Comparison of ENCODE assay signal across 8 cellular contexts in the genomic region with DNA sequence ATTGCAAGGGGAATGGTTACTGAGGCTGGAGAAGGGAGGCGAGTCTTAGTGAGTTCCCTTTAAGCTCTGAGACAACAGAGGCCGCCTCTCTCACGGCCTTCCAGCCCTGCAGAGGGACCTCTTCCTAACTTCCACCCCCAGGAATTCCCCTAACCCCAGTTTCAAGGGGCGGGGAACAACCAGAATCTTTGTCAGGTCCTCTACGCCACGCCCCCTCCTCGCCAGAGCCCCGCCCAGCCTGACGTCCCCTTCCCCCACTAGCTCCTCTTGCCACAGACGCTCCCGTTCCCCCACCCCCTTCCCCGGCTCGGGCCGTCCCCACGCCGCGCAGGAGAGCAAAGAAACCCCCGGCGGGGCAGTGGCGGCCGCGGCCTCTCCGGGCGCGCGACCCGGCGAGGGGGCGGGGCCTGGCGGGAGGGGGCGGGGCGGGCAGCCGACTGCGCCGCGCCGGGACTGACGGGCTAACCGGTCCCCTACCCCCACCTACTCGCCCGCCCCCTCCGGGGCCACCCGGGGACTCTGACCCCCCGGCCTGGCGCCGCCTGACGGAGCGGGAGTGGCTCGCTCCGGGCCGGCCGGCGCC. TPM values are rescaled to one million over a fixed set of nuclear protein-coding genes. Genes with fewer than 3 reads are reported as not detected.
DNase-seq lines count a peak whose midpoint lies in the region; ATAC-seq and TF ChIP-seq lines count a peak whose summit lies in the region.

No MANE protein-coding gene starts in this region.

- ATAC-seq in HG02571 (IDR thresholded peaks at IDR 0.05; ENCODE audit: unreplicated experiment): peak; percentile 71

- H3K27me3 Mint-ChIP-seq in T-helper 1 cell treated with Interleukin-12 subunit alpha and Interleukin-12 subunit beta and Interleukin-4 antibody, amounts not matched to agents 30 μg/mL and 1 μg/mL, for 36 hours (ENCODE audit: low read depth): no peaks in the 10 kb centered on the region

- no peaks in the 10 kb centered on the region for H3K9me3 Mint-ChIP-seq in T-helper 1 cell treated with Interleukin-12 subunit alpha and Interleukin-12 subunit beta and Interleukin-4 antibody, amounts not matched to agents 30 μg/mL and 1 μg/mL, for 36 hours

- no peaks in the 10 kb centered on the region for H3K27me3 ChIP-seq in right atrium auricular region
- no peaks in the 10 kb centered on the region for H3K27me3 ChIP-seq in prostate gland (replicated peaks; ENCODE audit: insufficient read depth)

- peak; percentile 30 for TF ChIP-seq POLR2A in prostate gland (IDR thresholded peaks at IDR 0.05)

- peaks cover 54% of the 10 kb centered on the region for H3K4me1 Mint-ChIP-seq in T-helper 1 cell treated with Interleukin-12 subunit alpha and Interleukin-12 subunit beta and Interleukin-4 antibody, amounts not matched to agents 30 μg/mL and 1 μg/mL, for 36 hours (ENCODE audit: low read depth)

- peak; percentile 91 for DNase-seq in GM10266 (ENCODE audit: extremely low spot score)
- DNase-seq in NCI-H1092 treated with DMSO at 0.1 percent for 48 hours (lab: John Stamatoyannopoulos, UW): peak; percentile 33
- peak; percentile 69 for DNase-seq in amniotic stem cell (lab: John Stamatoyannopoulos, UW)
- DNase-seq in right atrium auricular region (ENCODE audit: low spot score): peak; percentile 90
- peak; percentile 82 for DNase-seq in prostate gland (ENCODE audit: low spot score)
- DNase-seq in ureter (ENCODE audit: low spot score): peak; percentile 93

- TF ChIP-seq CTCF in GM10266 (IDR thresholded peaks at IDR 0.05; ENCODE audit: control insufficient read depth, insufficient read depth, low read depth, missing control alignments) (no peak), right atrium auricular region (IDR thresholded peaks at IDR 0.05) (no peak), prostate gland (IDR thresholded peaks at IDR 0.05) (no peak)

- H3K9me3 ChIP-seq in right atrium auricular region (no peaks in the 10 kb centered on the region), prostate gland (no peaks in the 10 kb centered on the region)

- H3K36me3 ChIP-seq in right atrium auricular region (no peaks in the 10 kb centered on the region), prostate gland (no peaks in the 10 kb centered on the region)

- H3K27ac ChIP-seq in right atrium auricular region: peak overlapping the region; percentile 83 to 85
- peak overlapping the region; percentile 83 to 93 for H3K27ac ChIP-seq in prostate gland

- WGBS in prostate gland: under 1% methylated on average over 37 of the region's 53 CpGs

- H3K36me3 Mint-ChIP-seq in T-helper 1 cell treated with Interleukin-12 subunit alpha and Interleukin-12 subunit beta and Interleukin-4 antibody, amounts not matched to agents 30 μg/mL and 1 μg/mL, for 36 hours (ENCODE audit: low read depth): peaks cover 15% of the 10 kb centered on the region

- peaks cover 0 to 9% of the 10 kb centered on the region in 2 donors for H3K4me1 ChIP-seq in right atrium auricular region
- no peaks in the 10 kb centered on the region for H3K4me1 ChIP-seq in prostate gland (replicated peaks)

- intact Hi-C loops in prostate gland (cut with DNase I): loop anchor here (5.0 kb wide), 1 partner anchor 102 kb away; no protein-coding TSS in a partner anchor

- H3K4me3 ChIP-seq in right atrium auricular region (peak overlapping the region; percentile 64 to 80), prostate gland (peak overlapping the region; percentile 76 to 90)

- H3K27ac Mint-ChIP-seq in T-helper 1 cell treated with Interleukin-12 subunit alpha and Interleukin-12 subunit beta and Interleukin-4 antibody, amounts not matched to agents 30 μg/mL and 1 μg/mL, for 36 hours: peak overlapping the region; percentile 90

- H3K4me3 Mint-ChIP-seq in T-helper 1 cell treated with Interleukin-12 subunit alpha and Interleukin-12 subunit beta and Interleukin-4 antibody, amounts not matched to agents 30 μg/mL and 1 μg/mL, for 36 hours: peak overlapping the region; percentile 80

RNA-seq across cellular contexts. Expression of a gene that starts 12.2 kb away (rescaled TPM):
- total RNA-seq in right atrium auricular region (not detected), prostate gland (under 1 TPM; 0.27 to 0.51 TPM), ureter (0.99 TPM)

RNA-seq across cellular contexts. Expression of a gene that starts 17.6 kb away (rescaled TPM):
- total RNA-seq in right atrium auricular region: 10 to 100 TPM; 11.8 to 13.1 TPM
- 10 to 100 TPM; 19.8 to 26.1 TPM for total RNA-seq in prostate gland
- total RNA-seq in ureter: 30.8 TPM

Comparison
In these comparisons a context has a peak if more than half of its experiments do, and no peak if none do; other contexts are left out.
1. Peak in every context shown above with its lines: DNase-seq, ATAC-seq, H3K4me3 ChIP-seq and H3K27ac ChIP-seq.
2. DNase-seq: peak in every context shown above with its lines; median percentile 93 in ureter; 91 in GM10266; 90 in right atrium auricular region; 82 in prostate gland; 69 in amniotic stem cell; 33 in NCI-H1092 treated with DMSO at 0.1 percent for 48 hours.